In genomic region chr11:47511927-47512326, GRCh38 we compare ENCODE assay signal across 15 cellular contexts. TPM values are rescaled to one million over a fixed set of nuclear protein-coding genes. Genes with fewer than 3 reads are reported as not detected.
DNase-seq lines count a peak whose midpoint lies in the region; ATAC-seq lines count a peak whose summit lies in the region.
"Had no signal": no experiment of that assay in that cellular context is flagged by ENCODE, and none has a peak within 500 bp of the region (broad histone marks: within the 10 kb centered on the region; RNA-seq: fewer than 3 reads in every experiment).

No MANE protein-coding gene starts in this region.

- peaks cover 22% of the 10 kb centered on the region for H3K36me3 Mint-ChIP-seq in activated CD4-positive, alpha-beta T cell treated with anti-CD3 and anti-CD28 coated beads for 36 hours (ENCODE audit: low read depth)
- H3K36me3 Mint-ChIP-seq in T-helper 17 cell (ENCODE audit: low read depth), result no peaks in the 10 kb centered on the region

- no peak overlapping the region for H3K4me2 ChIP-seq in skeletal muscle satellite cell (ENCODE audit: low read length)

- peaks cover 89% of the 10 kb centered on the region for H3K4me1 ChIP-seq in skeletal muscle satellite cell (ENCODE audit: control insufficient read depth, insufficient read depth, low read length)

- H3K4me3 Mint-ChIP-seq in activated CD4-positive, alpha-beta T cell treated with anti-CD3 and anti-CD28 coated beads for 36 hours, result no peak overlapping the region
- H3K4me3 Mint-ChIP-seq in T-helper 17 cell, result no peak overlapping the region

- POLR2A ChIA-PET in activated CD4-positive, alpha-beta T cell treated with anti-CD3 and anti-CD28 coated beads for 36 hours (lab: Charles Lee), result interaction anchor here (1.0 kb wide), 1 partner anchor 28 kb away, joined by 3 read pairs; no protein-coding TSS in a partner anchor

- H3K27ac Mint-ChIP-seq in activated CD4-positive, alpha-beta T cell treated with anti-CD3 and anti-CD28 coated beads for 36 hours, result peak overlapping the region; percentile 47
- peak overlapping the region; percentile 9 for H3K27ac Mint-ChIP-seq in T-helper 17 cell

- intact Hi-C loops in activated CD4-positive, alpha-beta T cell treated with anti-CD3 and anti-CD28 coated beads for 36 hours (cut with DNase I, micrococcal nuclease), result loop anchor here in 1 of 2 experiments (10.0 kb wide), 1 partner anchor 493 kb away; no protein-coding TSS in a partner anchor

- H3K27me3 Mint-ChIP-seq in activated CD4-positive, alpha-beta T cell treated with anti-CD3 and anti-CD28 coated beads for 36 hours, result no peaks in the 10 kb centered on the region
- H3K27me3 Mint-ChIP-seq in T-helper 17 cell, result no peaks in the 10 kb centered on the region

- ATAC-seq in activated CD4-positive, alpha-beta T cell treated with anti-CD3 and anti-CD28 coated beads for 36 hours, result no peak
- ATAC-seq in T-helper 17 cell (no peak), HG02588 (IDR thresholded peaks at IDR 0.05; ENCODE audit: unreplicated experiment) (no peak)

- H3K36me3 ChIP-seq in skeletal muscle satellite cell (ENCODE audit: insufficient read depth, low read length), result no peaks in the 10 kb centered on the region
- H3K36me3 ChIP-seq: breast epithelium, upper lobe of right lung had no signal

- H3K9ac ChIP-seq in skeletal muscle satellite cell (ENCODE audit: low read depth, low read length), result peak overlapping the region; percentile 2

- H3K9me3 ChIP-seq in T-helper 17 cell (ENCODE audit: control insufficient read depth, low read length, poor library complexity, severe bottlenecking) (no peaks in the 10 kb centered on the region), skeletal muscle satellite cell (replicated peaks; ENCODE audit: low read length) (no peaks in the 10 kb centered on the region)
- H3K9me3 ChIP-seq: breast epithelium, upper lobe of right lung had no signal

- H3K27me3 ChIP-seq in skeletal muscle satellite cell (ENCODE audit: control insufficient read depth, insufficient read depth, low read length), result no peaks in the 10 kb centered on the region
- H3K27me3 ChIP-seq: breast epithelium, upper lobe of right lung had no signal

- no peak overlapping the region for H3K4me3 ChIP-seq in skeletal muscle satellite cell (ENCODE audit: low read length)
- H3K4me3 ChIP-seq: breast epithelium, upper lobe of right lung had no signal

- H3K4me1 Mint-ChIP-seq in activated CD4-positive, alpha-beta T cell treated with anti-CD3 and anti-CD28 coated beads for 36 hours, result peaks cover 95% of the 10 kb centered on the region
- H3K4me1 Mint-ChIP-seq in T-helper 17 cell, result peaks cover 51% of the 10 kb centered on the region

- H3K9me3 Mint-ChIP-seq in activated CD4-positive, alpha-beta T cell treated with anti-CD3 and anti-CD28 coated beads for 36 hours (ENCODE audit: low read depth), result no peaks in the 10 kb centered on the region

- no peak for DNase-seq in activated CD4-positive, alpha-beta T cell treated with anti-CD3 and anti-CD28 coated beads for 36 hours
- DNase-seq in activated CD4-positive, alpha-beta T cell treated with anti-CD3 and anti-CD28 coated beads, Interleukin-2, amount 50 U/mL, for 1 hour, result no peak
- DNase-seq in T-helper 17 cell, result no peak
- peak; percentile 41 for DNase-seq in left kidney (ENCODE audit: low read depth, low spot score)
- no peak for DNase-seq in kidney glomerular epithelial cell (lab: John Stamatoyannopoulos, UW)
- no peak for DNase-seq in SKM-1 (lab: John Stamatoyannopoulos, UW; ENCODE audit: unreplicated experiment)
- DNase-seq: 8988T; activated naive CD4-positive, alpha-beta T cell treated with Interleukin-2 at 50 U/mL for 16 hours; MV-4-11; NCI-H2171; NK-92 treated with Interleukin-12 subunit alpha and Interleukin-12 subunit beta, amount 100 ng/mL, for 24 hours; upper lobe of right lung had no signal

- CTCF ChIA-PET in activated CD4-positive, alpha-beta T cell treated with anti-CD3 and anti-CD28 coated beads for 36 hours (lab: Charles Lee), result interaction anchor here (0.8 to 3.7 kb wide), 7 partner anchors 11 to 53 kb away, joined by 3 to 20 read pairs (median 3); no protein-coding TSS in a partner anchor

RNA-seq across cellular contexts. Expression of gene CELF1, which starts 41.0 kb away (rescaled TPM):
- 100 to 1,000 TPM; 132 to 143 TPM for total RNA-seq in activated CD4-positive, alpha-beta T cell treated with anti-CD3 and anti-CD28 coated beads for 36 hours
- total RNA-seq in T-helper 17 cell, result 100 to 1,000 TPM; 113 to 127 TPM
- total RNA-seq in skeletal muscle satellite cell (2012; rRNA removed), result 70.1 and 76.6 TPM in 2 replicates

RNA-seq across cellular contexts. Expression of gene PTPMT1, which starts 53.5 kb away (rescaled TPM):
- 10 to 100 TPM; 35.6 to 41.5 TPM for total RNA-seq in activated CD4-positive, alpha-beta T cell treated with anti-CD3 and anti-CD28 coated beads for 36 hours
- 10 to 100 TPM; 19.2 to 23.8 TPM for total RNA-seq in T-helper 17 cell
- total RNA-seq in skeletal muscle satellite cell (2012; rRNA removed), result 63.6 and 83.1 TPM in 2 replicates
